8 cellular contexts compared by ENCODE assay signal in the genomic region with DNA sequence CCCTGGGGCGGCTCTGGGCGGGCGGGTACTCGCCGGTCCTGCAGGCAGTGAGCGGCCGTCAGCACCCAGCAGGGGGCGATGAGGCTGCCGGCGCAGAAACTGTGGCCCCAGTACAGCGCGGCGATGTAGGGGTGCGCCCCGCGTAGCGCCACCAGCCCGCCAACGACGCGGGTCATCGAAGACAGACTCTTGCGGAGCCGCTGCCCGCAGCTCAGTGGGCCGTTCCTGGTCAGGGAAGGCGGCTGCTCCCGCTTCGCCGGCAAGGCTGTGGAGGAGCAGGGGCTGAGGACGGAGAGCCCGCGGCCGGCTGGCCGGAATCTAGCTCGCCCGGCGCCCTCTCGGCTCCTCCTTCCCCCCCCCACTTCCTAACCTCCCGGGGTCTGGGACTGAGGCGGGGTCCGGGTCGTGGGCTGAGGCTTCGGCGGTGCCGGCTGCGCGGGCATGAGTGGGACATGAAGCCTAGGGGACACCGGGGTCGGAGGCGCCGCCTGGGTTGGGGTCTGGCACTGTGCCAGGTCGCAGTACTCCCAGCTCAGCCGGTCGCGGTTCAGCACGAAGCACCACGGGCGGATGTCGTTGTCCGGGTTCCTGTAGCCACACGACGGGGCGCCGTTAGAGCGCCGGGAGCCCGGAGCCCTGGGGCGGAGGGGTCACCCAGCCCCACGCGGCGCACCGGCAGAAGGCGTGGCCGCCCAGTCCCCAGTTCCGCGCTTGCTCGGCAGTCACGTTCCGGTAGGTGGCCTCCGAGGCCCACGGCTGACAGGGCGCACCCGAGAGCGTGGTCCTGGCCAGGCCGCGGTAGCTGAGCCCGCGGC. TPM values are rescaled to one million over a fixed set of nuclear protein-coding genes. Genes with fewer than 3 reads are reported as not detected.
DNase-seq lines count a peak whose midpoint lies in the region; FAIRE-seq and TF ChIP-seq lines count a peak whose summit lies in the region.

No MANE protein-coding gene starts in this region.

- peak overlapping the region; percentile 77 for H3K4me3 Mint-ChIP-seq in T-helper 1 cell treated with Interleukin-12 subunit alpha and Interleukin-12 subunit beta and Interleukin-4 antibody, amounts not matched to agents 30 μg/mL and 1 μg/mL, for 36 hours

- H3K9me3 Mint-ChIP-seq in T-helper 1 cell treated with Interleukin-12 subunit alpha and Interleukin-12 subunit beta and Interleukin-4 antibody, amounts not matched to agents 30 μg/mL and 1 μg/mL, for 36 hours, result no peaks in the 10 kb centered on the region

- TF ChIP-seq POLR2A in GM12892 (IDR thresholded peaks at IDR 0.05; ENCODE audit: low read depth, low read length), result no peak; the same call in 1 of the 2 replicates

- no peaks in the 10 kb centered on the region for H3K36me3 Mint-ChIP-seq in T-helper 1 cell treated with Interleukin-12 subunit alpha and Interleukin-12 subunit beta and Interleukin-4 antibody, amounts not matched to agents 30 μg/mL and 1 μg/mL, for 36 hours (ENCODE audit: low read depth)

- peak; percentile 99 for FAIRE-seq in GM12892 (lab: Jason Lieb, UNC)

- CTCF ChIA-PET in HEK293T (lab: Yijun Ruan, JAX), result interaction anchor here (0.7 to 5.0 kb wide), 19 partner anchors 9 to 97 kb away, joined by 3 to 56 read pairs (median 7); a partner anchor contains a TSS

- H3K4me1 Mint-ChIP-seq in T-helper 1 cell treated with Interleukin-12 subunit alpha and Interleukin-12 subunit beta and Interleukin-4 antibody, amounts not matched to agents 30 μg/mL and 1 μg/mL, for 36 hours (ENCODE audit: low read depth), result peaks cover 11% of the 10 kb centered on the region

- POLR2A ChIA-PET in HEK293T (lab: Yijun Ruan, JAX), result interaction anchor here (0.8 to 4.5 kb wide), 18 partner anchors 12 to 712 kb away, joined by 3 to 46 read pairs (median 4); a partner anchor contains a TSS

- H3K27ac Mint-ChIP-seq in T-helper 1 cell treated with Interleukin-12 subunit alpha and Interleukin-12 subunit beta and Interleukin-4 antibody, amounts not matched to agents 30 μg/mL and 1 μg/mL, for 36 hours, result no peak overlapping the region

- peaks cover 51% of the 10 kb centered on the region for H3K27me3 Mint-ChIP-seq in T-helper 1 cell treated with Interleukin-12 subunit alpha and Interleukin-12 subunit beta and Interleukin-4 antibody, amounts not matched to agents 30 μg/mL and 1 μg/mL, for 36 hours (ENCODE audit: low read depth)

- DNase-seq in GM12892 (ENCODE audit: insufficient read length) (peak; percentile 98), HEK293T (ENCODE audit: extremely low spot score) (peak; percentile 86), MV-4-11 (lab: John Stamatoyannopoulos, UW) (peak; percentile 79), amygdala (lab: John Stamatoyannopoulos, UW) (peak in 41 of 56 donors; percentile 16 to 84 (median 47)), hepatic stellate cell (ENCODE audit: low spot score) (peak; percentile 93), retina (peak; percentile 89), dedifferentiated amniotic fluid mesenchymal stem cell (ENCODE audit: extremely low spot score) (no peak)

TF ChIP-seq in HEK293T, 16 proteins besides CTCF, POLR2A, EP300 and RAD21:
- TF ChIP-seq, protein P1, sequence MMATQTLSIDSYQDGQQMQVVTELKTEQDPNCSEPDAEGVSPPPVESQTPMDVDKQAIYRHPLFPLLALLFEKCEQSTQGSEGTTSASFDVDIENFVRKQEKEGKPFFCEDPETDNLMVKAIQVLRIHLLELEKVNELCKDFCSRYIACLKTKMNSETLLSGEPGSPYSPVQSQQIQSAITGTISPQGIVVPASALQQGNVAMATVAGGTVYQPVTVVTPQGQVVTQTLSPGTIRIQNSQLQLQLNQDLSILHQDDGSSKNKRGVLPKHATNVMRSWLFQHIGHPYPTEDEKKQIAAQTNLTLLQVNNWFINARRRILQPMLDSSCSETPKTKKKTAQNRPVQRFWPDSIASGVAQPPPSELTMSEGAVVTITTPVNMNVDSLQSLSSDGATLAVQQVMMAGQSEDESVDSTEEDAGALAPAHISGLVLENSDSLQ (IDR thresholded peaks at IDR 0.05), result no peak
- TF ChIP-seq L3MBTL2 (conservative IDR thresholded peaks at IDR 0.05), result peak; percentile 67
TF ChIP-seq in HEK293T: peak in this region for 1.

RNA-seq across cellular contexts. Expression of a gene that starts 3.6 kb away (rescaled TPM):
- polyA plus RNA-seq in GM12892 (2012; ENCODE audit: missing spikeins), result not detected

RNA-seq across cellular contexts. Expression of a gene that starts 5.3 kb away (rescaled TPM):
- 0.74 TPM for polyA plus RNA-seq in GM12892 (2012; ENCODE audit: missing spikeins)

RNA-seq across cellular contexts. Expression of a gene that starts 19.8 kb away (rescaled TPM):
- not detected for polyA plus RNA-seq in GM12892 (2012; ENCODE audit: missing spikeins)

RNA-seq across cellular contexts. Expression of a gene that starts 22.4 kb away (rescaled TPM):
- polyA plus RNA-seq in GM12892 (2012; ENCODE audit: missing spikeins), result 26.9 TPM

RNA-seq across cellular contexts. Expression of a gene that starts 42.6 kb away (rescaled TPM):
- 0.34 TPM for polyA plus RNA-seq in GM12892 (2012; ENCODE audit: missing spikeins)
